18 cellular contexts compared by ENCODE assay signal in the genomic region with DNA sequence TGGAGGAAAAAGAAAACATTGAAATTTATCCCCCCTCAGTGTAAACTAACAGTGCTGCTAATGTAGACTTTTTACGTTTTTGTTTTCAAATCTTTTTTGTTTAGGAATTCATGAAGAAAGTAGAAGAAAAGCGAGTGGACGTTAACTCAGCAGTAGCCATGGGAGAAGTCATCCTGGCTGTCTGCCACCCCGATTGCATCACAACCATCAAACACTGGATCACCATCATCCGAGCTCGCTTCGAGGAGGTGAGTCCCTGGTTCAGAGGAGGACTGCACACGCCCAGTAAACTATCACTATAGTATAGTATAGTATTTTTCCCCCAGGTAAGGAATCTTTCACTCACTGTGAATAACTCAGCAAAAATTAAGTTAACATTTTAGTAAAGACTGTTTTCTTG. TPM values are rescaled to one million over a fixed set of nuclear protein-coding genes. Genes with fewer than 3 reads are reported as not detected.
DNase-seq lines count a peak whose midpoint lies in the region; ATAC-seq, FAIRE-seq and TF ChIP-seq lines count a peak whose summit lies in the region.
"Had no signal": no experiment of that assay in that cellular context is flagged by ENCODE, and none has a peak within 500 bp of the region (broad histone marks: within the 10 kb centered on the region; RNA-seq: fewer than 3 reads in every experiment).

No MANE protein-coding gene starts in this region.

- no peaks in the 10 kb centered on the region for H3K9me3 ChIP-seq in SJCRH30 (replicated peaks)
- H3K9me3 ChIP-seq: BE2C had no signal

- no peak for ATAC-seq in activated T-helper 17 cell treated with anti-CD3 and anti-CD28 coated beads, Interleukin-2, amount 50 U/mL, for 72 hours (replicated peaks)
- ATAC-seq in omental fat pad (ENCODE audit: low FRiP score) (no peak), GM19324 (IDR thresholded peaks at IDR 0.05; ENCODE audit: low FRiP score, unreplicated experiment) (no peak)
- ATAC-seq: stimulated activated memory B cell treated with anti-CD40 and anti-IgM and Interleukin-4, amounts not matched to agents 10 μg/mL and 1 μg/mL and 100 μg/mL, for 72 hours had no signal

- TF ChIP-seq CTCF in AG09319 (IDR thresholded peaks at IDR 0.05; ENCODE audit: low read depth, low read length), result no peak
- TF ChIP-seq CTCF in fibroblast of the aortic adventitia (IDR thresholded peaks at IDR 0.05; ENCODE audit: insufficient read depth, low read length), result no peak
- no peak for TF ChIP-seq CTCF in omental fat pad (IDR thresholded peaks at IDR 0.05)

- no peaks in the 10 kb centered on the region for H3K27me3 Mint-ChIP-seq in activated T-helper 17 cell treated with anti-CD3 and anti-CD28 coated beads, Interleukin-2, amount 50 U/mL, for 72 hours
- H3K27me3 Mint-ChIP-seq: activated naive CD4-positive, alpha-beta T cell treated with anti-CD3 and anti-CD28 coated beads, Interleukin-2, amount 50 U/mL, for 24 hours; memory B cell; stimulated activated memory B cell treated with anti-CD40 and anti-IgM and Interleukin-4, amounts not matched to agents 10 μg/mL and 1 μg/mL and 100 μg/mL, for 72 hours had no signal

- DNase-seq in AG09319 (ENCODE audit: extremely low read depth, low read depth) (peak; percentile 23), fibroblast of the aortic adventitia (ENCODE audit: low read depth) (peak; percentile 77), omental fat pad (ENCODE audit: low spot score) (peak; percentile 86), SJCRH30 (no peak), urothelium cell line (ENCODE audit: low spot score) (no peak), GF-D8 (lab: John Stamatoyannopoulos, UW) (no peak)
- DNase-seq: BE2C, DMS79 treated with DMSO at 0.1 percent for 48 hours, NCI-H2227 treated with DMSO at 0.1 percent for 48 hours, PC-9 had no signal

- no peak overlapping the region for H3K4me3 ChIP-seq in fibroblast of the aortic adventitia (ENCODE audit: low read depth, low read length)
- H3K4me3 ChIP-seq in SJCRH30, result no peak overlapping the region
- H3K4me3 ChIP-seq: PC-9 had no signal

- H3K36me3 Mint-ChIP-seq in activated T-helper 17 cell treated with anti-CD3 and anti-CD28 coated beads, Interleukin-2, amount 50 U/mL, for 72 hours (ENCODE audit: low read depth), result peaks cover 100% of the 10 kb centered on the region

- no peak for FAIRE-seq in urothelium cell line (lab: Jason Lieb, UNC)
- FAIRE-seq: H1 had no signal

- peaks cover 7% of the 10 kb centered on the region for H3K4me1 Mint-ChIP-seq in activated T-helper 17 cell treated with anti-CD3 and anti-CD28 coated beads, Interleukin-2, amount 50 U/mL, for 72 hours
- H3K4me1 Mint-ChIP-seq: activated naive CD4-positive, alpha-beta T cell treated with anti-CD3 and anti-CD28 coated beads, Interleukin-2, amount 50 U/mL, for 24 hours; memory B cell; stimulated activated memory B cell treated with anti-CD40 and anti-IgM and Interleukin-4, amounts not matched to agents 10 μg/mL and 1 μg/mL and 100 μg/mL, for 72 hours had no signal

- no peak overlapping the region for H3K27ac ChIP-seq in SJCRH30
- H3K27ac ChIP-seq: PC-9 had no signal

- no peaks in the 10 kb centered on the region for H3K27me3 ChIP-seq in SJCRH30
- H3K27me3 ChIP-seq: BE2C had no signal

- H3K4me1 ChIP-seq in SJCRH30, result no peaks in the 10 kb centered on the region
- H3K4me1 ChIP-seq: BE2C had no signal

- H3K9me3 Mint-ChIP-seq in activated T-helper 17 cell treated with anti-CD3 and anti-CD28 coated beads, Interleukin-2, amount 50 U/mL, for 72 hours, result no peaks in the 10 kb centered on the region
- H3K9me3 Mint-ChIP-seq: activated naive CD4-positive, alpha-beta T cell treated with anti-CD3 and anti-CD28 coated beads, Interleukin-2, amount 50 U/mL, for 24 hours; memory B cell; stimulated activated memory B cell treated with anti-CD40 and anti-IgM and Interleukin-4, amounts not matched to agents 10 μg/mL and 1 μg/mL and 100 μg/mL, for 72 hours; T-helper 2 cell treated with Interferon-gamma antibody and Interleukin-4, amounts not matched to agents 5 μg/mL and 100 μg/mL, for 36 hours had no signal

- peaks cover 97% of the 10 kb centered on the region for H3K36me3 ChIP-seq in SJCRH30

- no peak overlapping the region for H3K4me3 Mint-ChIP-seq in activated T-helper 17 cell treated with anti-CD3 and anti-CD28 coated beads, Interleukin-2, amount 50 U/mL, for 72 hours
- H3K4me3 Mint-ChIP-seq: activated naive CD4-positive, alpha-beta T cell treated with anti-CD3 and anti-CD28 coated beads, Interleukin-2, amount 50 U/mL, for 24 hours; memory B cell; stimulated activated memory B cell treated with anti-CD40 and anti-IgM and Interleukin-4, amounts not matched to agents 10 μg/mL and 1 μg/mL and 100 μg/mL, for 72 hours; T-helper 2 cell treated with Interferon-gamma antibody and Interleukin-4, amounts not matched to agents 5 μg/mL and 100 μg/mL, for 36 hours had no signal

- peak overlapping the region; percentile 65 for H3K27ac Mint-ChIP-seq in activated T-helper 17 cell treated with anti-CD3 and anti-CD28 coated beads, Interleukin-2, amount 50 U/mL, for 72 hours
- H3K27ac Mint-ChIP-seq: activated naive CD4-positive, alpha-beta T cell treated with anti-CD3 and anti-CD28 coated beads, Interleukin-2, amount 50 U/mL, for 24 hours; memory B cell; stimulated activated memory B cell treated with anti-CD40 and anti-IgM and Interleukin-4, amounts not matched to agents 10 μg/mL and 1 μg/mL and 100 μg/mL, for 72 hours; T-helper 2 cell treated with Interferon-gamma antibody and Interleukin-4, amounts not matched to agents 5 μg/mL and 100 μg/mL, for 36 hours had no signal

RNA-seq across cellular contexts. Expression of gene BMP8A, which starts 37.8 kb away (rescaled TPM):
- total RNA-seq in activated T-helper 17 cell treated with anti-CD3 and anti-CD28 coated beads, Interleukin-2, amount 50 U/mL, for 72 hours, result under 1 TPM in 1 of 2 donors, not detected in 1; 0.30 TPM
- total RNA-seq in fibroblast of the aortic adventitia (ENCODE audit: low replicate concordance) (not detected in 2 replicates), omental fat pad (1 to 10 TPM in 1 of 4 donors, not detected in 3; 2.0 TPM)
- 0.22 and 0.63 TPM in 2 replicates for total RNA-seq in SJCRH30 (2014; rRNA removed; shearing (Covaris generic))
- total RNA-seq: osteocyte had no signal

Comparison
In these comparisons a context has a peak if more than half of its experiments do, and no peak if none do; other contexts are left out.
1. DNase-seq: peak in AG09319 (single experiment), fibroblast of the aortic adventitia (single experiment) and omental fat pad (single experiment); none in SJCRH30 (0 of 2), urothelium cell line (single experiment) and GF-D8 (single experiment).